Comparison of ENCODE assay signal across 20 cellular contexts in genomic region chr7:336810-337566, GRCh38. TPM values are rescaled to one million over a fixed set of nuclear protein-coding genes. Genes with fewer than 3 reads are reported as not detected.
DNase-seq lines count a peak whose midpoint lies in the region; ATAC-seq and TF ChIP-seq lines count a peak whose summit lies in the region.
"Had no signal": no experiment of that assay in that cellular context is flagged by ENCODE, and none has a peak within 500 bp of the region (broad histone marks: within the 10 kb centered on the region; RNA-seq: fewer than 3 reads in every experiment).

No MANE protein-coding gene starts in this region.

- peaks cover 28% of the 10 kb centered on the region for H3K4me1 ChIP-seq in mucosa of descending colon (ENCODE audit: low read depth)
- H3K4me1 ChIP-seq in breast epithelium = peaks cover 0 to 4% of the 10 kb centered on the region in 2 donors

- TF ChIP-seq CTCF in RWPE1 (conservative IDR thresholded peaks at IDR 0.05; ENCODE audit: low read depth) = no peak
- no peak for TF ChIP-seq CTCF in mucosa of descending colon (IDR thresholded peaks at IDR 0.05)
- no peak for TF ChIP-seq CTCF in breast epithelium (IDR thresholded peaks at IDR 0.05)
- no peak for TF ChIP-seq CTCF in omental fat pad (IDR thresholded peaks at IDR 0.05)

- POLR2A ChIA-PET in RWPE1 (lab: Yijun Ruan, JAX; ENCODE audit: low non-redundant PET) = interaction anchor here (0.7 kb wide), 1 partner anchor 226 kb away, joined by 4 read pairs; no protein-coding TSS in a partner anchor

- H3K36me3 ChIP-seq in mucosa of descending colon (ENCODE audit: low read depth) (no peaks in the 10 kb centered on the region), breast epithelium (no peaks in the 10 kb centered on the region)

- DNase-seq in stimulated activated CD4-positive, alpha-beta T cell treated with anti-CD3 and anti-CD28 coated beads, Interleukin-4, amount 100 ng/mL, for 1 hour = peak; percentile 33
- DNase-seq in stimulated activated CD4-positive, alpha-beta T cell treated with anti-CD3 and anti-CD28 coated beads, Interleukin-2, amount 100 ng/mL, for 48 hours = no peak
- DNase-seq in RWPE1 (ENCODE audit: low spot score) = no peak
- DNase-seq in mucosa of descending colon = peak in 2 of 3 donors; percentile 20 to 55
- DNase-seq in breast epithelium (ENCODE audit: low spot score in 2 of 2) = no peak
- DNase-seq in mesenteric fat pad (ENCODE audit: low spot score) = no peak
- DNase-seq in omental fat pad (ENCODE audit: low spot score) = no peak
- DNase-seq: C1 segment of cervical spinal cord; Calu3; DMS79; H9; NCI-H1092; NCI-H226; NCI-H526 treated with DMSO at 0.1 percent for 48 hours; NK-92 treated with Interleukin-12 subunit alpha and Interleukin-12 subunit beta, amount 100 ng/mL, for 24 hours; OCI-M1 had no signal

- no peaks in the 10 kb centered on the region for H3K27me3 ChIP-seq in breast epithelium

- no peak for TF ChIP-seq POLR2A in breast epithelium (IDR thresholded peaks at IDR 0.05)

- H3K4me3 ChIP-seq in mucosa of descending colon = no peak overlapping the region
- no peak overlapping the region for H3K4me3 ChIP-seq in breast epithelium
- H3K4me3 ChIP-seq: GM12878 had no signal

- intact Hi-C loops in mucosa of descending colon (cut with DNase I, micrococcal nuclease) (loop anchor here in 1 of 2 donors (10.0 kb wide), 1 partner anchor 168 kb away; no protein-coding TSS in a partner anchor), breast epithelium (cut with DNase I; ENCODE audit: low total_unique reads) (loop anchor here (5.0 kb wide), 1 partner anchor 170 kb away; no protein-coding TSS in a partner anchor)

- ATAC-seq in mucosa of descending colon (no peak), omental fat pad (ENCODE audit: low FRiP score) (no peak)
- ATAC-seq: GM12878 had no signal

- H3K27ac ChIP-seq in RWPE1 (peak overlapping the region; percentile 30), breast epithelium (no peak overlapping the region)
- H3K27ac ChIP-seq: KMS-11 had no signal

- H3K9me3 ChIP-seq in mucosa of descending colon (no peaks in the 10 kb centered on the region), breast epithelium (no peaks in the 10 kb centered on the region)

- CTCF ChIA-PET in RWPE1 (lab: Yijun Ruan, JAX) = interaction anchor here (0.5 kb wide), 1 partner anchor 243 kb away, joined by 4 read pairs; no protein-coding TSS in a partner anchor

RNA-seq across cellular contexts. Expression of gene FOXL3, which starts 47.0 kb away (rescaled TPM):
- under 1 TPM in 1 of 3 donors, not detected in 2; 0.43 TPM for total RNA-seq in mucosa of descending colon
- not detected for total RNA-seq in breast epithelium
- not detected for total RNA-seq in mesenteric fat pad
- not detected for total RNA-seq in omental fat pad
- total RNA-seq: Calu3, G401, GM12878, H9, MCF 10A had no signal

Comparison
In these comparisons a context has a peak if more than half of its experiments do, and no peak if none do; other contexts are left out.
1. DNase-seq: peak in stimulated activated CD4-positive, alpha-beta T cell treated with anti-CD3 and anti-CD28 coated beads, Interleukin-4, amount 100 ng/mL, for 1 hour (single experiment) and mucosa of descending colon (2 of 3); none in stimulated activated CD4-positive, alpha-beta T cell treated with anti-CD3 and anti-CD28 coated beads, Interleukin-2, amount 100 ng/mL, for 48 hours (0 of 2), RWPE1 (single experiment), breast epithelium (0 of 2), mesenteric fat pad (single experiment) and omental fat pad (single experiment).